Comparison of ENCODE assay signal across 14 cellular contexts in genomic region chr14:36056846-36057245, GRCh38.
"Had no signal": no experiment of that assay in that cellular context is flagged by ENCODE, and none has a peak within 500 bp of the region (broad histone marks: within the 10 kb centered on the region; RNA-seq: fewer than 3 reads in every experiment).

No MANE protein-coding gene starts in this region.

- ATAC-seq: activated CD8-positive, alpha-beta T cell treated with anti-CD3 and anti-CD28 coated beads, Interleukin-2, amount 10 ng/mL, durations not matched to agents 7 days and 5 days; stimulated activated memory B cell treated with anti-CD40 and anti-IgM and Interleukin-4, amounts not matched to agents 10 μg/mL and 1 μg/mL and 100 μg/mL, for 72 hours had no signal

- H3K4me3 ChIP-seq: body of pancreas, left ventricle myocardium inferior, sigmoid colon, testis had no signal

- H3K9me3 ChIP-seq: body of pancreas, left ventricle myocardium inferior, sigmoid colon, testis had no signal

- H3K4me1 Mint-ChIP-seq: activated CD4-positive, alpha-beta T cell treated with anti-CD3 and anti-CD28 coated beads, Interleukin-2, amount 10 ng/mL, durations not matched to agents 7 days and 5 days; neural crest cell; stimulated activated memory B cell treated with anti-CD40 and anti-IgM and Interleukin-4, amounts not matched to agents 10 μg/mL and 1 μg/mL and 100 μg/mL, for 72 hours had no signal

- H3K27me3 Mint-ChIP-seq: stimulated activated memory B cell treated with anti-CD40 and anti-IgM and Interleukin-4, amounts not matched to agents 10 μg/mL and 1 μg/mL and 100 μg/mL, for 72 hours had no signal

- H3K27ac ChIP-seq: body of pancreas, left ventricle myocardium inferior, sigmoid colon, testis had no signal

- H3K36me3 Mint-ChIP-seq: stimulated activated memory B cell treated with anti-CD40 and anti-IgM and Interleukin-4, amounts not matched to agents 10 μg/mL and 1 μg/mL and 100 μg/mL, for 72 hours had no signal

- FAIRE-seq: frontal cortex, kidney had no signal

- H3K27ac Mint-ChIP-seq: activated CD4-positive, alpha-beta T cell treated with anti-CD3 and anti-CD28 coated beads, Interleukin-2, amount 10 ng/mL, durations not matched to agents 7 days and 5 days; activated CD8-positive, alpha-beta T cell treated with anti-CD3 and anti-CD28 coated beads, Interleukin-2, amount 10 ng/mL, durations not matched to agents 7 days and 5 days; activated naive CD4-positive, alpha-beta T cell treated with anti-CD3 and anti-CD28 coated beads for 36 hours; activated T-cell treated with anti-CD3 and anti-CD28 coated beads, Interleukin-2, amount 50 U/mL, for 24 hours; stimulated activated memory B cell treated with anti-CD40 and anti-IgM and Interleukin-4, amounts not matched to agents 10 μg/mL and 1 μg/mL and 100 μg/mL, for 72 hours had no signal

- H3K36me3 ChIP-seq: left ventricle myocardium inferior, sigmoid colon had no signal

- H3K4me3 Mint-ChIP-seq: activated CD4-positive, alpha-beta T cell treated with anti-CD3 and anti-CD28 coated beads, Interleukin-2, amount 10 ng/mL, durations not matched to agents 7 days and 5 days; activated CD8-positive, alpha-beta T cell treated with anti-CD3 and anti-CD28 coated beads, Interleukin-2, amount 10 ng/mL, durations not matched to agents 7 days and 5 days; activated naive CD4-positive, alpha-beta T cell treated with anti-CD3 and anti-CD28 coated beads for 36 hours; activated T-cell treated with anti-CD3 and anti-CD28 coated beads, Interleukin-2, amount 50 U/mL, for 24 hours; neural crest cell; stimulated activated memory B cell treated with anti-CD40 and anti-IgM and Interleukin-4, amounts not matched to agents 10 μg/mL and 1 μg/mL and 100 μg/mL, for 72 hours had no signal

- H3K9me3 Mint-ChIP-seq: activated CD4-positive, alpha-beta T cell treated with anti-CD3 and anti-CD28 coated beads, Interleukin-2, amount 10 ng/mL, durations not matched to agents 7 days and 5 days; activated naive CD4-positive, alpha-beta T cell treated with anti-CD3 and anti-CD28 coated beads for 36 hours; activated T-cell treated with anti-CD3 and anti-CD28 coated beads, Interleukin-2, amount 50 U/mL, for 24 hours; stimulated activated memory B cell treated with anti-CD40 and anti-IgM and Interleukin-4, amounts not matched to agents 10 μg/mL and 1 μg/mL and 100 μg/mL, for 72 hours had no signal

- DNase-seq: activated CD4-positive, alpha-beta T cell treated with anti-CD3 and anti-CD28 coated beads, Interleukin-2, amount 10 ng/mL, durations not matched to agents 7 days and 5 days; activated CD8-positive, alpha-beta T cell treated with anti-CD3 and anti-CD28 coated beads, Interleukin-2, amount 10 ng/mL, durations not matched to agents 7 days and 5 days; activated naive CD4-positive, alpha-beta T cell treated with anti-CD3 and anti-CD28 coated beads for 36 hours; activated T-cell treated with anti-CD3 and anti-CD28 coated beads, Interleukin-2, amount 50 U/mL, for 24 hours; body of pancreas; kidney; left ventricle myocardium inferior; sigmoid colon; stimulated activated CD4-positive, alpha-beta T cell treated with anti-CD3 and anti-CD28 coated beads, Interleukin-4, amount 100 ng/mL, for 4 hours; T1000; testis had no signal

- H3K4me1 ChIP-seq: body of pancreas, left ventricle myocardium inferior, sigmoid colon, testis had no signal

- H3K27me3 ChIP-seq: body of pancreas, sigmoid colon, testis had no signal
